In the genomic region with DNA sequence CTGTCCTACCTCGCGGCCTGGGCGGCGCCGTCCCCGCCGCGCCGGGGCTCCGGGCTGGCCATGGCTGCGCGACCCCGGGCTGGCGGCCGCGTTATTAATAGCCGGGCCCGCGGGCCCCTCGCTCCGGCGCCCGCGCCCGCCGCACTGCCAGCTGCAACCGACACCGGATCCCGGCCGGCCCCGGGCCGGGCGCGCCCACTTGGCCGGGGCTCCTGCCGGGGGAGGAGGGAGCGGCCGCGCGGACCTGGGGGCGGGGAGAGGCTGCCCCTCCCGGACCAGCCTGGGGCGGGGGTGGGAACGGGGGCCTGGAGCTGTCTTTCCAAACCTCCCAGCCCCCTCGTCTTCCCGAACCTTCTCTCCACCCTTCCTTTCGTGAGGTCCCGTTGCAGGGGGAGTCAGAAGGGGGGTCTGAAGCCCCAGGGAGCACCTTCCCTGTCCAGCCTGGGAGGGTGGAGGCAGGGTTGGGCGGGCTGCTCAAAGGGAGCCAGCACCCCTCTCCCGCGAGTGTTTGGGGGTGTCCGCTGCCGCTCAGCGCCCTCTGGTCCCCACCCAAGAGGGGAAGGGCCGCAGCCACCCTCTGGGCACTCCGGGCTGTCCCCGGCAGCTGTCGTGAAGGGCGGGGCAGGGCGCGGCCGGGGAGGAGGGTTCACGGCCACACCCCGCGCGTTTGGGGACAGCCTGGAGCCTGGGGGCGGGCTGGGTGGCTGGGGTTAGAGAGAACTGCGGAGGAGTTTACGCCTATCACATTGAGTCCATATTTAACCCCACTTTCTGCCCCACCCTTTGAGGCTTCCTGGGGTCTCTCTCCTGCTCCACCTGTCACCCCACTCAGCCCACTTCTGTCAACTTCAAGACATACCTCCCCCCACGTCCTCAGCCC, we compare ENCODE assay signal across 1 cellular context.
TF ChIP-seq lines count a peak whose summit lies in the region.

Gene SYNC (minus strand): TSS at position 172 of the 880 bp plus-strand sequence. CDS start 110 bp downstream, at position 62.

TF ChIP-seq in K562, 482 proteins besides CTCF, POLR2A, EP300 and RAD21 (continued from another document and continues in another):
- TF ChIP-seq, protein P1, sequence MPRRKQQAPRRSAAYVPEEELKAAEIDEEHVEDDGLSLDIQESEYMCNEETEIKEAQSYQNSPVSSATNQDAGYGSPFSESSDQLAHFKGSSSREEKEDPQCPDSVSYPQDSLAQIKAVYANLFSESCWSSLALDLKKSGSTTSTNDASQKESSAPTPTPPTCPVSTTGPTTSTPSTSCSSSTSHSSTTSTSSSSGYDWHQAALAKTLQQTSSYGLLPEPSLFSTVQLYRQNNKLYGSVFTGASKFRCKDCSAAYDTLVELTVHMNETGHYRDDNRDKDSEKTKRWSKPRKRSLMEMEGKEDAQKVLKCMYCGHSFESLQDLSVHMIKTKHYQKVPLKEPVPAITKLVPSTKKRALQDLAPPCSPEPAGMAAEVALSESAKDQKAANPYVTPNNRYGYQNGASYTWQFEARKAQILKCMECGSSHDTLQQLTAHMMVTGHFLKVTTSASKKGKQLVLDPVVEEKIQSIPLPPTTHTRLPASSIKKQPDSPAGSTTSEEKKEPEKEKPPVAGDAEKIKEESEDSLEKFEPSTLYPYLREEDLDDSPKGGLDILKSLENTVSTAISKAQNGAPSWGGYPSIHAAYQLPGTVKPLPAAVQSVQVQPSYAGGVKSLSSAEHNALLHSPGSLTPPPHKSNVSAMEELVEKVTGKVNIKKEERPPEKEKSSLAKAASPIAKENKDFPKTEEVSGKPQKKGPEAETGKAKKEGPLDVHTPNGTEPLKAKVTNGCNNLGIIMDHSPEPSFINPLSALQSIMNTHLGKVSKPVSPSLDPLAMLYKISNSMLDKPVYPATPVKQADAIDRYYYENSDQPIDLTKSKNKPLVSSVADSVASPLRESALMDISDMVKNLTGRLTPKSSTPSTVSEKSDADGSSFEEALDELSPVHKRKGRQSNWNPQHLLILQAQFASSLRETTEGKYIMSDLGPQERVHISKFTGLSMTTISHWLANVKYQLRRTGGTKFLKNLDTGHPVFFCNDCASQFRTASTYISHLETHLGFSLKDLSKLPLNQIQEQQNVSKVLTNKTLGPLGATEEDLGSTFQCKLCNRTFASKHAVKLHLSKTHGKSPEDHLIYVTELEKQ (CRISPR knock-in tag; IDR thresholded peaks at IDR 0.05): no peak
- no peak for TF ChIP-seq PTRF (tag; IDR thresholded peaks at IDR 0.05)
- TF ChIP-seq ELF1 (tag; IDR thresholded peaks at IDR 0.05): no peak
- TF ChIP-seq ZBTB5 (IDR thresholded peaks at IDR 0.05): no peak
- peak; percentile 65 for TF ChIP-seq ARID1B (IDR thresholded peaks at IDR 0.05)
- TF ChIP-seq ZEB2 (IDR thresholded peaks at IDR 0.05): no peak
- TF ChIP-seq STAT6 (CRISPR knock-in tag; IDR thresholded peaks at IDR 0.05): no peak
- peak; percentile 6; the same call in 1 of the 2 replicates for TF ChIP-seq SOX6 (IDR thresholded peaks at IDR 0.05)
- TF ChIP-seq FOSL1 (tag; conservative IDR thresholded peaks at IDR 0.05): no peak
- no peak for TF ChIP-seq ATF3 (IDR thresholded peaks at IDR 0.05)
- no peak for TF ChIP-seq ATF3 (CRISPR knock-in tag; conservative IDR thresholded peaks at IDR 0.05)
- TF ChIP-seq, protein P2, sequence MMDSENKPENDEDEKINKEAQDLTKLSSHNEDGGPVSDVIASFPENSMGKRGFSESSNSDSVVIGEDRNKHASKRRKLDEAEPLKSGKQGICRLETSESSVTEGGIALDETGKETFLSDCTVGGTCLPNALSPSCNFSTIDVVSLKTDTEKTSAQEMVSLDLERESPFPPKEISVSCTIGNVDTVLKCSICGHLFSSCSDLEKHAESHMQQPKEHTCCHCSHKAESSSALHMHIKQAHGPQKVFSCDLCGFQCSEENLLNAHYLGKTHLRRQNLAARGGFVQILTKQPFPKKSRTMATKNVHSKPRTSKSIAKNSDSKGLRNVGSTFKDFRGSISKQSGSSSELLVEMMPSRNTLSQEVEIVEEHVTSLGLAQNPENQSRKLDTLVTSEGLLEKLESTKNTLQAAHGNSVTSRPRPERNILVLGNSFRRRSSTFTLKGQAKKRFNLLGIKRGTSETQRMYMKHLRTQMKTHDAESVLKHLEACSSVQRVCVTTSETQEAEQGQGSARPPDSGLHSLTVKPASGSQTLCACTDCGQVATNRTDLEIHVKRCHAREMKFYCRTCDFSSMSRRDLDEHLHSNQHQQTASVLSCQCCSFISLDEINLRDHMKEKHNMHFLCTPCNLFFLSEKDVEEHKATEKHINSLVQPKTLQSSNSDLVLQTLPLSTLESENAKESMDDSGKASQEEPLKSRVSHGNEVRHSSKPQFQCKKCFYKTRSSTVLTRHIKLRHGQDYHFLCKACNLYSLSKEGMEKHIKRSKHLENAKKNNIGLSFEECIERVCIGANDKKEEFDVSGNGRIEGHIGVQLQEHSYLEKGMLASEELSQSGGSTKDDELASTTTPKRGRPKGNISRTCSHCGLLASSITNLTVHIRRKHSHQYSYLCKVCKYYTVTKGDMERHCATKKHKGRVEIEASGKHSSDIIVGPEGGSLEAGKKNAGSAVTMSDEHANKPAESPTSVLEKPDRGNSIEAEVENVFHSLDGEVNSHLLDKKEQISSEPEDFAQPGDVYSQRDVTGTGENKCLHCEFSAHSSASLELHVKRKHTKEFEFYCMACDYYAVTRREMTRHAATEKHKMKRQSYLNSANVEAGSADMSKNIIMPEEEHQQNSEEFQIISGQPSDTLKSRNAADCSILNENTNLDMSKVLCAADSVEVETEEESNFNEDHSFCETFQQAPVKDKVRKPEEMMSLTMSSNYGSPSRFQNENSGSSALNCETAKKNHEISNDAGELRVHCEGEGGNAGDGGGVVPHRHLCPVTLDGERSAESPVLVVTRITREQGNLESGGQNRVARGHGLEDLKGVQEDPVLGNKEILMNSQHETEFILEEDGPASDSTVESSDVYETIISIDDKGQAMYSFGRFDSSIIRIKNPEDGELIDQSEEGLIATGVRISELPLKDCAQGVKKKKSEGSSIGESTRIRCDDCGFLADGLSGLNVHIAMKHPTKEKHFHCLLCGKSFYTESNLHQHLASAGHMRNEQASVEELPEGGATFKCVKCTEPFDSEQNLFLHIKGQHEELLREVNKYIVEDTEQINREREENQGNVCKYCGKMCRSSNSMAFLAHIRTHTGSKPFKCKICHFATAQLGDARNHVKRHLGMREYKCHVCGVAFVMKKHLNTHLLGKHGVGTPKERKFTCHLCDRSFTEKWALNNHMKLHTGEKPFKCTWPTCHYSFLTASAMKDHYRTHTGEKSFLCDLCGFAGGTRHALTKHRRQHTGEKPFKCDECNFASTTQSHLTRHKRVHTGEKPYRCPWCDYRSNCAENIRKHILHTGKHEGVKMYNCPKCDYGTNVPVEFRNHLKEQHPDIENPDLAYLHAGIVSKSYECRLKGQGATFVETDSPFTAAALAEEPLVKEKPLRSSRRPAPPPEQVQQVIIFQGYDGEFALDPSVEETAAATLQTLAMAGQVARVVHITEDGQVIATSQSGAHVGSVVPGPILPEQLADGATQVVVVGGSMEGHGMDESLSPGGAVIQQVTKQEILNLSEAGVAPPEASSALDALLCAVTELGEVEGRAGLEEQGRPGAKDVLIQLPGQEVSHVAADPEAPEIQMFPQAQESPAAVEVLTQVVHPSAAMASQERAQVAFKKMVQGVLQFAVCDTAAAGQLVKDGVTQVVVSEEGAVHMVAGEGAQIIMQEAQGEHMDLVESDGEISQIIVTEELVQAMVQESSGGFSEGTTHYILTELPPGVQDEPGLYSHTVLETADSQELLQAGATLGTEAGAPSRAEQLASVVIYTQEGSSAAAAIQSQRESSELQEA (IDR thresholded peaks at IDR 0.05; ENCODE audit: low read depth): no peak
- TF ChIP-seq HNRNPL (IDR thresholded peaks at IDR 0.05; ENCODE audit: low read depth, low read length): no peak
- TF ChIP-seq TBL1XR1 (IDR thresholded peaks at IDR 0.05; ENCODE audit: low read length in 2 of 2): no peak
- TF ChIP-seq, protein P3, sequence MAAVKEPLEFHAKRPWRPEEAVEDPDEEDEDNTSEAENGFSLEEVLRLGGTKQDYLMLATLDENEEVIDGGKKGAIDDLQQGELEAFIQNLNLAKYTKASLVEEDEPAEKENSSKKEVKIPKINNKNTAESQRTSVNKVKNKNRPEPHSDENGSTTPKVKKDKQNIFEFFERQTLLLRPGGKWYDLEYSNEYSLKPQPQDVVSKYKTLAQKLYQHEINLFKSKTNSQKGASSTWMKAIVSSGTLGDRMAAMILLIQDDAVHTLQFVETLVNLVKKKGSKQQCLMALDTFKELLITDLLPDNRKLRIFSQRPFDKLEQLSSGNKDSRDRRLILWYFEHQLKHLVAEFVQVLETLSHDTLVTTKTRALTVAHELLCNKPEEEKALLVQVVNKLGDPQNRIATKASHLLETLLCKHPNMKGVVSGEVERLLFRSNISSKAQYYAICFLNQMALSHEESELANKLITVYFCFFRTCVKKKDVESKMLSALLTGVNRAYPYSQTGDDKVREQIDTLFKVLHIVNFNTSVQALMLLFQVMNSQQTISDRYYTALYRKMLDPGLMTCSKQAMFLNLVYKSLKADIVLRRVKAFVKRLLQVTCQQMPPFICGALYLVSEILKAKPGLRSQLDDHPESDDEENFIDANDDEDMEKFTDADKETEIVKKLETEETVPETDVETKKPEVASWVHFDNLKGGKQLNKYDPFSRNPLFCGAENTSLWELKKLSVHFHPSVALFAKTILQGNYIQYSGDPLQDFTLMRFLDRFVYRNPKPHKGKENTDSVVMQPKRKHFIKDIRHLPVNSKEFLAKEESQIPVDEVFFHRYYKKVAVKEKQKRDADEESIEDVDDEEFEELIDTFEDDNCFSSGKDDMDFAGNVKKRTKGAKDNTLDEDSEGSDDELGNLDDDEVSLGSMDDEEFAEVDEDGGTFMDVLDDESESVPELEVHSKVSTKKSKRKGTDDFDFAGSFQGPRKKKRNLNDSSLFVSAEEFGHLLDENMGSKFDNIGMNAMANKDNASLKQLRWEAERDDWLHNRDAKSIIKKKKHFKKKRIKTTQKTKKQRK (IDR thresholded peaks at IDR 0.05; ENCODE audit: borderline replicate concordance, low read depth, low read length): no peak
- no peak for TF ChIP-seq CHAMP1 (IDR thresholded peaks at IDR 0.05)
- TF ChIP-seq, protein P4, sequence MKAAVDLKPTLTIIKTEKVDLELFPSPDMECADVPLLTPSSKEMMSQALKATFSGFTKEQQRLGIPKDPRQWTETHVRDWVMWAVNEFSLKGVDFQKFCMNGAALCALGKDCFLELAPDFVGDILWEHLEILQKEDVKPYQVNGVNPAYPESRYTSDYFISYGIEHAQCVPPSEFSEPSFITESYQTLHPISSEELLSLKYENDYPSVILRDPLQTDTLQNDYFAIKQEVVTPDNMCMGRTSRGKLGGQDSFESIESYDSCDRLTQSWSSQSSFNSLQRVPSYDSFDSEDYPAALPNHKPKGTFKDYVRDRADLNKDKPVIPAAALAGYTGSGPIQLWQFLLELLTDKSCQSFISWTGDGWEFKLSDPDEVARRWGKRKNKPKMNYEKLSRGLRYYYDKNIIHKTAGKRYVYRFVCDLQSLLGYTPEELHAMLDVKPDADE (conservative IDR thresholded peaks at IDR 0.05; ENCODE audit: control insufficient read depth, low read depth, low read length): 0 out of 2 replicates have a peak, but pooled peaks have one; percentile 63
- no peak for TF ChIP-seq ESRRB (CRISPR knock-in tag; IDR thresholded peaks at IDR 0.05; ENCODE audit: borderline replicate concordance)
- TF ChIP-seq SIN3A (IDR thresholded peaks at IDR 0.05; ENCODE audit: borderline replicate concordance in 2 of 2, control insufficient read depth in 1 of 2, low read depth in 2 of 2, low read length in 2 of 2): peak in 1 of 2 experiments; percentile 60; a peak in 2 of 4 replicates
- peak; percentile 43 for TF ChIP-seq HNRNPLL (IDR thresholded peaks at IDR 0.05; ENCODE audit: low read depth, low read length, poor library complexity, severe bottlenecking)
